15 cellular contexts compared by ENCODE assay signal in genomic region chr3:31775383-31775782, GRCh38.
DNase-seq lines count a peak whose midpoint lies in the region; ATAC-seq and TF ChIP-seq lines count a peak whose summit lies in the region.
"Had no signal": no experiment of that assay in that cellular context is flagged by ENCODE, and none has a peak within 500 bp of the region (broad histone marks: within the 10 kb centered on the region; RNA-seq: fewer than 3 reads in every experiment).

No MANE protein-coding gene starts in this region.

- no peak overlapping the region for H4K91ac ChIP-seq in H9 (ENCODE audit: insufficient read length, low read depth, low read length)

- no peaks in the 10 kb centered on the region for H3K79me1 ChIP-seq in H9 (ENCODE audit: insufficient read depth, low read depth, low read length, poor library complexity, severe bottlenecking)

- H3K18ac ChIP-seq in H9 (ENCODE audit: insufficient read length, low read depth, low read length) = no peak overlapping the region

- no peak overlapping the region for H3K9ac ChIP-seq in H9 (ENCODE audit: extremely low read depth, insufficient read length, low read length)

- DNase-seq in activated naive CD8-positive, alpha-beta T cell treated with anti-CD3 and anti-CD28 coated beads, Interleukin-2, amount 10 ng/mL, durations not matched to agents 7 days and 5 days = no peak
- DNase-seq in activated naive CD8-positive, alpha-beta T cell treated with anti-CD3 and anti-CD28 coated beads for 36 hours = no peak
- no peak for DNase-seq in H9
- peak; percentile 71 for DNase-seq in fibroblast of mammary gland (ENCODE audit: low read depth)
- DNase-seq in NCI-H1694 (lab: John Stamatoyannopoulos, UW) = no peak
- no peak for DNase-seq in NCI-H128 (lab: John Stamatoyannopoulos, UW; ENCODE audit: unreplicated experiment)
- DNase-seq: 8988T; C1 segment of cervical spinal cord; Calu3; CD4-positive, alpha-beta T cell; DMS 273 treated with DMSO at 0.1 percent for 48 hours; HFFc6 had no signal

- POLR2A ChIA-PET in activated naive CD8-positive, alpha-beta T cell treated with anti-CD3 and anti-CD28 coated beads, Interleukin-2, amount 10 ng/mL, durations not matched to agents 7 days and 5 days (lab: Charles Lee) = no interaction called here

- H2AK5ac ChIP-seq in H9 (ENCODE audit: insufficient read length, low read length) = no peak overlapping the region

- no peak overlapping the region for H2BK120ac ChIP-seq in H9 (ENCODE audit: low read depth, low read length, poor library complexity, severe bottlenecking)

- H3K56ac ChIP-seq in H9 (ENCODE audit: insufficient read length, low read depth, low read length) = no peak overlapping the region

- H3K4me1 Mint-ChIP-seq in activated naive CD8-positive, alpha-beta T cell treated with anti-CD3 and anti-CD28 coated beads, Interleukin-2, amount 10 ng/mL, durations not matched to agents 7 days and 5 days = no peaks in the 10 kb centered on the region
- peaks cover 11% of the 10 kb centered on the region for H3K4me1 Mint-ChIP-seq in activated naive CD8-positive, alpha-beta T cell treated with anti-CD3 and anti-CD28 coated beads for 36 hours
- H3K4me1 Mint-ChIP-seq in H9 = peaks cover 5 to 27% of the 10 kb centered on the region in 2 experiments; a peak in 3 of 4 replicates
- H3K4me1 Mint-ChIP-seq in stimulated activated memory B cell treated with anti-CD40 and anti-IgM and Interleukin-4, amounts not matched to agents 10 μg/mL and 1 μg/mL and 100 μg/mL, for 72 hours = peaks cover 69% of the 10 kb centered on the region

- H3K27me3 Mint-ChIP-seq in activated naive CD8-positive, alpha-beta T cell treated with anti-CD3 and anti-CD28 coated beads, Interleukin-2, amount 10 ng/mL, durations not matched to agents 7 days and 5 days = peaks cover 2% of the 10 kb centered on the region
- peaks cover 8% of the 10 kb centered on the region for H3K27me3 Mint-ChIP-seq in activated naive CD8-positive, alpha-beta T cell treated with anti-CD3 and anti-CD28 coated beads for 36 hours
- H3K27me3 Mint-ChIP-seq in H9 (ENCODE audit: low read depth) = no peaks in the 10 kb centered on the region; the same call in 1 of the 2 replicates
- no peaks in the 10 kb centered on the region for H3K27me3 Mint-ChIP-seq in stimulated activated memory B cell treated with anti-CD40 and anti-IgM and Interleukin-4, amounts not matched to agents 10 μg/mL and 1 μg/mL and 100 μg/mL, for 72 hours

- H3T11ph ChIP-seq in H9 (ENCODE audit: low read length) = no peak overlapping the region

- peak overlapping the region; percentile 26 for H3K27ac Mint-ChIP-seq in activated naive CD8-positive, alpha-beta T cell treated with anti-CD3 and anti-CD28 coated beads, Interleukin-2, amount 10 ng/mL, durations not matched to agents 7 days and 5 days
- no peak overlapping the region for H3K27ac Mint-ChIP-seq in activated naive CD8-positive, alpha-beta T cell treated with anti-CD3 and anti-CD28 coated beads for 36 hours
- peak overlapping the region in 2 of 3 experiments; percentile 1 to 52; a peak in 3 of 7 replicates for H3K27ac Mint-ChIP-seq in H9
- H3K27ac Mint-ChIP-seq in stimulated activated memory B cell treated with anti-CD40 and anti-IgM and Interleukin-4, amounts not matched to agents 10 μg/mL and 1 μg/mL and 100 μg/mL, for 72 hours = peak overlapping the region; percentile 60
- H3K27ac Mint-ChIP-seq: CD4-positive, alpha-beta T cell; HFFc6 had no signal

- no peak overlapping the region for H4K5ac ChIP-seq in H9 (ENCODE audit: insufficient read length, low read depth, low read length)

- H2AFZ ChIP-seq in H9 (ENCODE audit: low read length) = no peak overlapping the region

- H3K4me2 ChIP-seq in H9 (ENCODE audit: insufficient read depth, insufficient read length, low read length) = no peak overlapping the region

- H2BK20ac ChIP-seq in H9 (ENCODE audit: low read depth, low read length, poor library complexity, severe bottlenecking) = no peak overlapping the region

- H3K23ac ChIP-seq in H9 (ENCODE audit: insufficient read length, low read depth, low read length) = no peak overlapping the region

- no peaks in the 10 kb centered on the region for H3K36me3 Mint-ChIP-seq in activated naive CD8-positive, alpha-beta T cell treated with anti-CD3 and anti-CD28 coated beads, Interleukin-2, amount 10 ng/mL, durations not matched to agents 7 days and 5 days
- peaks cover 2% of the 10 kb centered on the region for H3K36me3 Mint-ChIP-seq in activated naive CD8-positive, alpha-beta T cell treated with anti-CD3 and anti-CD28 coated beads for 36 hours
- H3K36me3 Mint-ChIP-seq in H9 (ENCODE audit: insufficient read depth in 1 of 3, low read depth in 3 of 3) = peaks cover 6 to 10% (median 9%) of the 10 kb centered on the region in 3 experiments; a peak in 6 of 7 replicates
- H3K36me3 Mint-ChIP-seq in stimulated activated memory B cell treated with anti-CD40 and anti-IgM and Interleukin-4, amounts not matched to agents 10 μg/mL and 1 μg/mL and 100 μg/mL, for 72 hours = peaks cover 39% of the 10 kb centered on the region

- H3K23me2 ChIP-seq in H9 (ENCODE audit: insufficient read length, low read depth, low read length, poor library complexity, severe bottlenecking) = no peaks in the 10 kb centered on the region

- no peak overlapping the region for H3K27ac ChIP-seq in H9 (ENCODE audit: insufficient read length, low read depth, low read length)

- H3K9me3 ChIP-seq in H9 (ENCODE audit: control insufficient read depth, low read depth, low read length) = no peaks in the 10 kb centered on the region

- H2BK15ac ChIP-seq in H9 (ENCODE audit: low read depth, low read length) = no peak overlapping the region

- no peak for TF ChIP-seq CTCF in H9 (conservative IDR thresholded peaks at IDR 0.05)
- no peak for TF ChIP-seq CTCF in fibroblast of mammary gland (conservative IDR thresholded peaks at IDR 0.05; ENCODE audit: control insufficient read depth, insufficient read depth, low read depth, low read length)

- no peak overlapping the region for H4K8ac ChIP-seq in H9 (replicated peaks; ENCODE audit: insufficient read length, low read depth, low read length)

- no peak overlapping the region for H3K4me3 ChIP-seq in fibroblast of mammary gland (ENCODE audit: control insufficient read depth, low read depth, low read length)

- no peak overlapping the region for H3K4ac ChIP-seq in H9 (ENCODE audit: low read depth, low read length)

- no peak overlapping the region for H3K14ac ChIP-seq in H9 (ENCODE audit: insufficient read depth, low read length)

- H2BK12ac ChIP-seq in H9 (ENCODE audit: insufficient read length, low read depth, low read length) = no peak overlapping the region

- H3K79me2 ChIP-seq in H9 (ENCODE audit: insufficient read depth, low read length) = no peaks in the 10 kb centered on the region; the same call in 1 of the 2 replicates

- no peaks in the 10 kb centered on the region for H3K4me1 ChIP-seq in H9 (ENCODE audit: insufficient read depth, low read length)

- no peak overlapping the region for H3K4me3 Mint-ChIP-seq in activated naive CD8-positive, alpha-beta T cell treated with anti-CD3 and anti-CD28 coated beads, Interleukin-2, amount 10 ng/mL, durations not matched to agents 7 days and 5 days
- H3K4me3 Mint-ChIP-seq in activated naive CD8-positive, alpha-beta T cell treated with anti-CD3 and anti-CD28 coated beads for 36 hours = no peak overlapping the region
- H3K4me3 Mint-ChIP-seq in H9 = no peak overlapping the region
- no peak overlapping the region for H3K4me3 Mint-ChIP-seq in stimulated activated memory B cell treated with anti-CD40 and anti-IgM and Interleukin-4, amounts not matched to agents 10 μg/mL and 1 μg/mL and 100 μg/mL, for 72 hours
- H3K4me3 Mint-ChIP-seq: CD4-positive, alpha-beta T cell; HFFc6 had no signal

- no peaks in the 10 kb centered on the region for H4K20me1 ChIP-seq in H9 (ENCODE audit: control insufficient read depth, insufficient read depth, insufficient read length)

- no peak for ATAC-seq in activated naive CD8-positive, alpha-beta T cell treated with anti-CD3 and anti-CD28 coated beads, Interleukin-2, amount 10 ng/mL, durations not matched to agents 7 days and 5 days (ENCODE audit: low read depth)
- no peak for ATAC-seq in stimulated activated memory B cell treated with anti-CD40 and anti-IgM and Interleukin-4, amounts not matched to agents 10 μg/mL and 1 μg/mL and 100 μg/mL, for 72 hours
- no peak for ATAC-seq in GM21528 (IDR thresholded peaks at IDR 0.05; ENCODE audit: low FRiP score, unreplicated experiment)
- ATAC-seq: HepG2 had no signal

- peaks cover 1% of the 10 kb centered on the region for H3K9me3 Mint-ChIP-seq in activated naive CD8-positive, alpha-beta T cell treated with anti-CD3 and anti-CD28 coated beads, Interleukin-2, amount 10 ng/mL, durations not matched to agents 7 days and 5 days
- H3K9me3 Mint-ChIP-seq in activated naive CD8-positive, alpha-beta T cell treated with anti-CD3 and anti-CD28 coated beads for 36 hours = no peaks in the 10 kb centered on the region
- H3K9me3 Mint-ChIP-seq in H9 = peaks cover 4 to 9% of the 10 kb centered on the region in 2 experiments; a peak in 4 of 5 replicates
- H3K9me3 Mint-ChIP-seq in stimulated activated memory B cell treated with anti-CD40 and anti-IgM and Interleukin-4, amounts not matched to agents 10 μg/mL and 1 μg/mL and 100 μg/mL, for 72 hours = peaks cover 7% of the 10 kb centered on the region
- H3K9me3 Mint-ChIP-seq: CD4-positive, alpha-beta T cell had no signal

- no CpG with 5 or more reads among the region's 4 CpGs for WGBS in H9 (ENCODE audit: extremely low coverage, insufficient read length, low lambda C conversion rate)

- H3K27me3 ChIP-seq in H9 (ENCODE audit: insufficient read depth, low read length) = no peaks in the 10 kb centered on the region

- no peak overlapping the region for H2BK5ac ChIP-seq in H9 (ENCODE audit: insufficient read length, low read length)
